In the genomic region with DNA sequence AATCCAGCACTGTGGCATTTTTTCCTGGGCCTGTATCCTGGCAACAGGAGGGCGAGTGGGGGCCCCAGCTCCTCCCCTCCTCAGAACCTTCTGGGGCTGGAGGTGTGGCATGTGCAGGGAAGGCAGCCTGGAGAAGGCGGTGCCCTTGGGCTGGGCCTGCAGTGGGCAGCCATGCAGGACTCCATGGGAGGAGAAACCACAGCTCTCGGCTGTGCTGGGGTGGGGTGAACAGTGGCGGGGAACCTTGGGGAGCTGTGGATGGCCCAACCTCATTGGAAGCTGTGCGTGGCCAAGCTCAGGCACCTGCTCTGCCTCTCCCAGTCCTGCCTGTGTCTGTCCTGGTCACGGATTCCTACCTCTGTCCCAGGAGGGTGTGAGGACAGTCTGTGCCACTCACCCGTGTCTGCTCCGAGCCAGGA, we compare ENCODE assay signal across 12 cellular contexts. TPM values are rescaled to one million over a fixed set of nuclear protein-coding genes. Genes with fewer than 3 reads are reported as not detected.
DNase-seq lines count a peak whose midpoint lies in the region; ATAC-seq and TF ChIP-seq lines count a peak whose summit lies in the region.
"Had no signal": no experiment of that assay in that cellular context is flagged by ENCODE, and none has a peak within 500 bp of the region (broad histone marks: within the 10 kb centered on the region; RNA-seq: fewer than 3 reads in every experiment).

No MANE protein-coding gene starts in this region.

- H3K27ac ChIP-seq in RWPE2 (ENCODE audit: poor library complexity, severe bottlenecking) (no peak overlapping the region), left ventricle myocardium inferior (replicated peaks) (peak overlapping the region; percentile 84)

- no peaks in the 10 kb centered on the region for H3K9me3 Mint-ChIP-seq in Caco-2 (ENCODE audit: unreplicated experiment)
- no peaks in the 10 kb centered on the region for H3K9me3 Mint-ChIP-seq in natural killer cell
- H3K9me3 Mint-ChIP-seq: activated naive CD8-positive, alpha-beta T cell treated with anti-CD3 and anti-CD28 coated beads, Interleukin-2, amount 10 ng/mL, durations not matched to agents 7 days and 5 days had no signal

- H3K4me3 Mint-ChIP-seq in Caco-2 (ENCODE audit: unreplicated experiment) = no peak overlapping the region
- no peak overlapping the region for H3K4me3 Mint-ChIP-seq in natural killer cell
- H3K4me3 Mint-ChIP-seq: activated naive CD8-positive, alpha-beta T cell treated with anti-CD3 and anti-CD28 coated beads, Interleukin-2, amount 10 ng/mL, durations not matched to agents 7 days and 5 days had no signal

- ATAC-seq in RWPE2 (ENCODE audit: low read depth) (no peak), natural killer cell (no peak)

- H3K27me3 Mint-ChIP-seq in Caco-2 (ENCODE audit: insufficient read depth, unreplicated experiment) = no peaks in the 10 kb centered on the region
- H3K27me3 Mint-ChIP-seq in natural killer cell (ENCODE audit: low read depth in 2 of 2) = peaks cover 0 to 3% of the 10 kb centered on the region in 2 donors
- H3K27me3 Mint-ChIP-seq: activated naive CD8-positive, alpha-beta T cell treated with anti-CD3 and anti-CD28 coated beads, Interleukin-2, amount 10 ng/mL, durations not matched to agents 7 days and 5 days had no signal

- no TSS peak for BruUV-seq in Caco-2 (replicated peaks; lab: Mats Ljungman, UMichigan)

- H3K4me3 ChIP-seq in Caco-2 (ENCODE audit: low read depth, low read length) = no peak overlapping the region
- no peak overlapping the region for H3K4me3 ChIP-seq in RWPE2 (ENCODE audit: severe bottlenecking)
- peak overlapping the region; percentile 27 for H3K4me3 ChIP-seq in left ventricle myocardium inferior

- POLR2A ChIA-PET in Caco-2 (lab: Charles Lee) = interaction anchor here (1.2 kb wide), 1 partner anchor 10 kb away, joined by 4 read pairs; no protein-coding TSS in a partner anchor

- CTCF ChIA-PET in Caco-2 (lab: Charles Lee) = interaction anchor here (1.7 kb wide), 1 partner anchor 14 kb away, joined by 6 read pairs; no protein-coding TSS in a partner anchor

- no peaks in the 10 kb centered on the region for H3K9me3 ChIP-seq in Caco-2
- H3K9me3 ChIP-seq in RWPE2 (ENCODE audit: severe bottlenecking) = no peaks in the 10 kb centered on the region
- no peaks in the 10 kb centered on the region for H3K9me3 ChIP-seq in left ventricle myocardium inferior (replicated peaks)

- H3K27me3 ChIP-seq in Caco-2 (replicated peaks; ENCODE audit: control insufficient read depth, insufficient read depth, low read length) (no peaks in the 10 kb centered on the region), RWPE2 (ENCODE audit: insufficient read depth, poor library complexity, severe bottlenecking) (no peaks in the 10 kb centered on the region), left ventricle myocardium inferior (ENCODE audit: low read depth) (no peaks in the 10 kb centered on the region)

- intact Hi-C loops in Caco-2 (cut with micrococcal nuclease; ENCODE audit: unreplicated experiment) (no loop called here), left ventricle myocardium inferior (cut with micrococcal nuclease) (no loop called here), posterior vena cava (cut with DNase I) (no loop called here), natural killer cell (cut with micrococcal nuclease) (no loop called here)

- TF ChIP-seq CTCF in Caco-2 (IDR thresholded peaks at IDR 0.05; ENCODE audit: insufficient read depth in 1 of 2, low read depth in 1 of 2, low read length in 1 of 2, severe bottlenecking in 1 of 2, unreplicated experiment in 1 of 2) (no peak), RWPE2 (IDR thresholded peaks at IDR 0.05; ENCODE audit: poor library complexity, severe bottlenecking) (no peak), left ventricle myocardium inferior (IDR thresholded peaks at IDR 0.05; ENCODE audit: borderline replicate concordance) (no peak), natural killer cell (IDR thresholded peaks at IDR 0.05) (no peak)

- no peaks in the 10 kb centered on the region for H3K36me3 ChIP-seq in Caco-2 (ENCODE audit: control insufficient read depth, insufficient read depth, low read length)
- H3K36me3 ChIP-seq in RWPE2 (ENCODE audit: low read depth) = no peaks in the 10 kb centered on the region
- H3K36me3 ChIP-seq in left ventricle myocardium inferior = no peaks in the 10 kb centered on the region

- H3K27ac Mint-ChIP-seq in Caco-2 (ENCODE audit: unreplicated experiment) (peak overlapping the region; percentile 48), natural killer cell (no peak overlapping the region)
- H3K27ac Mint-ChIP-seq: activated naive CD8-positive, alpha-beta T cell treated with anti-CD3 and anti-CD28 coated beads, Interleukin-2, amount 10 ng/mL, durations not matched to agents 7 days and 5 days had no signal

- H3K36me3 Mint-ChIP-seq in Caco-2 (ENCODE audit: insufficient read depth, unreplicated experiment) = peaks cover 53% of the 10 kb centered on the region
- H3K36me3 Mint-ChIP-seq in natural killer cell = no peaks in the 10 kb centered on the region
- H3K36me3 Mint-ChIP-seq: activated naive CD8-positive, alpha-beta T cell treated with anti-CD3 and anti-CD28 coated beads, Interleukin-2, amount 10 ng/mL, durations not matched to agents 7 days and 5 days had no signal

- peaks cover 27% of the 10 kb centered on the region for H3K4me1 ChIP-seq in Caco-2
- no peaks in the 10 kb centered on the region for H3K4me1 ChIP-seq in RWPE2 (ENCODE audit: insufficient read depth, poor library complexity, severe bottlenecking)
- peaks cover 60% of the 10 kb centered on the region for H3K4me1 ChIP-seq in left ventricle myocardium inferior

- H3K4me1 Mint-ChIP-seq in Caco-2 (ENCODE audit: low read depth, unreplicated experiment) (peaks cover 19% of the 10 kb centered on the region), natural killer cell (peaks cover 0 to 5% of the 10 kb centered on the region in 2 donors)
- H3K4me1 Mint-ChIP-seq: activated naive CD8-positive, alpha-beta T cell treated with anti-CD3 and anti-CD28 coated beads, Interleukin-2, amount 10 ng/mL, durations not matched to agents 7 days and 5 days had no signal

- DNase-seq in Caco-2 (peak in 1 of 2 experiments; percentile 55), RWPE2 (ENCODE audit: low spot score) (peak; percentile 34), left ventricle myocardium inferior (no peak), posterior vena cava (ENCODE audit: low spot score) (peak; percentile 62), HuH-7 (ENCODE audit: low spot score) (no peak), NCI-H146 (lab: John Stamatoyannopoulos, UW) (no peak), natural killer cell (no peak), globus pallidus (ENCODE audit: low spot score) (no peak)
- DNase-seq: activated naive CD8-positive, alpha-beta T cell treated with anti-CD3 and anti-CD28 coated beads, Interleukin-2, amount 10 ng/mL, durations not matched to agents 7 days and 5 days; AML-193; effector memory CD4-positive, alpha-beta T cell; T-helper 2 cell had no signal

RNA-seq across cellular contexts. Expression of gene COL18A1, which starts 15.7 kb away (rescaled TPM):
- total RNA-seq in Caco-2 (2022) (160 and 170 TPM in 2 replicates), left ventricle myocardium inferior (66.5 TPM), posterior vena cava (100 to 1,000 TPM; 117 to 133 TPM), natural killer cell (10 to 100 TPM; 12.3 to 22.3 (median 12.7) TPM)

Comparison
In these comparisons a context has a peak if more than half of its experiments do, and no peak if none do; other contexts are left out.
1. DNase-seq: peak in RWPE2 (single experiment) and posterior vena cava (single experiment); none in left ventricle myocardium inferior (single experiment), HuH-7 (single experiment), NCI-H146 (single experiment), natural killer cell (single experiment) and globus pallidus (single experiment).